1 cellular context compared by ENCODE assay signal in the genomic region with DNA sequence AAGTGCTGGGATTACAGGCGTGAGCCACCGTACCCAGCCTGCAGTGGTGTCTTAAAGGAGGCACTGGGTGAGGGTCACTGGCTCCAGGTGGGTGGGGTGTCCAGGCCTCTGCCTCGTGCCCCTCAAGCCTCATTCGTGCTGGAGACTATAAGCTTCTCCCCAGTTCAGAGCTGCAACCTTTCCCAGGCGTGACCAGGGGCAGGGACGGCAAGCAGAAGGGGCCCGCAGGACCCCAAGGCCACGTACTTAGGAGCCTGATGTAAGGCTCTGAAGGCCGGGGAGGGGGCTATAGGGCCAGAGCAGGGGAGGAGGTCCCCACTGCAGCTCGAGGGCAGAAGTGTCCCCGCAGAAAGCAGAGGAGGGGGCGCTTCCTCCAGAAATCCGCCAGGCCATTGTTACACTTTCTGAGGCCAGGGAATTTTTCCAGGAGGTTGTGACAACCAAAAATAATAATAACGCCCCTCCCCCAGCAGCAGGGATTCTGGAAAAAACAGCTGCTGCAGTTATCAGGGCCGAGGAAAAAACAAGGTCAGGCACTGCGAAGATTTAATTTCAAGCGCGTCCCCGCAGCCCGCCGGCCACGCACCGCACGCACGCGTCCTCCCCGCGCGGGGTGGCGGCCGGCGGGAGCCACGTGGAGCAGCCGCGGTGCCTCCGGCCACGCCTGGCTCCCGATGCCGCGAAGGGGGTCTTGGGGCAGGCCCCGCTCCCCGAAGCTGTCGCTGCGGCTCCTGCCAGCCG.
TF ChIP-seq lines count a peak whose summit lies in the region.

No MANE protein-coding gene starts in this region.

TF ChIP-seq in endothelial cell of umbilical vein, 7 proteins besides CTCF, POLR2A, EP300 and RAD21:
- no peak for TF ChIP-seq POLR2AphosphoS5 (IDR thresholded peaks at IDR 0.05; ENCODE audit: insufficient read depth, low read depth, low read length)
- TF ChIP-seq EZH2 (IDR thresholded peaks at IDR 0.05; ENCODE audit: borderline replicate concordance, low read depth, low read length, severe bottlenecking): no peak
- no peak for TF ChIP-seq JUN (IDR thresholded peaks at IDR 0.05; ENCODE audit: borderline replicate concordance, insufficient read depth, insufficient read length, low read depth)
- TF ChIP-seq, protein P1, sequence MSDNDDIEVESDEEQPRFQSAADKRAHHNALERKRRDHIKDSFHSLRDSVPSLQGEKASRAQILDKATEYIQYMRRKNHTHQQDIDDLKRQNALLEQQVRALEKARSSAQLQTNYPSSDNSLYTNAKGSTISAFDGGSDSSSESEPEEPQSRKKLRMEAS (IDR thresholded peaks at IDR 0.05; ENCODE audit: insufficient read depth, insufficient read length): no peak
- TF ChIP-seq MYC (IDR thresholded peaks at IDR 0.05; ENCODE audit: low read depth, low read length): no peak
- no peak for TF ChIP-seq FOS (IDR thresholded peaks at IDR 0.05; ENCODE audit: borderline replicate concordance, insufficient read depth, low read length)
- no peak for TF ChIP-seq GATA2 (IDR thresholded peaks at IDR 0.05; ENCODE audit: insufficient read depth, insufficient read length, low read depth, low read length)
TF ChIP-seq in endothelial cell of umbilical vein: peak in this region for 0.
